ENCODE assay signal across 11 cellular contexts in genomic region chr17:19088804-19089685, GRCh38. TPM values are rescaled to one million over a fixed set of nuclear protein-coding genes. Genes with fewer than 3 reads are reported as not detected.
A peak's percentile ranks its signal among the peaks of the same experiment; 100 is the strongest.
DNase-seq lines count a peak whose midpoint lies in the region; ATAC-seq, FAIRE-seq and TF ChIP-seq lines count a peak whose summit lies in the region.
"Not testable (repeated sequence)": the region's sequence is repeated elsewhere in the genome, so short reads cannot be mapped to it uniquely, and the experiment has no call there.
"Had no signal": no experiment of that assay in that cellular context is flagged by ENCODE, and none has a peak within 500 bp of the region (broad histone marks: within the 10 kb centered on the region; RNA-seq: fewer than 3 reads in every experiment).

No MANE protein-coding gene starts in this region.

- in situ Hi-C loops in K562 (cut with MboI), result not testable (repeated sequence)

- not testable (repeated sequence) for H2AFZ ChIP-seq in HCT116 (ENCODE audit: low read depth, low read length, poor library complexity, severe bottlenecking); K562 (ENCODE audit: low read depth, low read length)

- not testable (repeated sequence) for DNase-seq in HCT116 (ENCODE audit: low read depth, low spot score); K562 (ENCODE audit: extremely low read depth in 1 of 4, low spot score in 3 of 4); right lobe of liver; upper lobe of right lung
- DNase-seq in activated B cell treated with CpG ODN at 0.5 μM for 24 hours, result peak; percentile 16
- DNase-seq in heart left ventricle, result peak in 2 of 5 donors; percentile 6 to 46
- DNase-seq in nephron progenitor cell, result peak; percentile 28
- DNase-seq in spleen, result peak; percentile 22

- RAD21 ChIA-PET in HCT116 (lab: Charles Lee; ENCODE audit: low non-redundant PET in 1 of 2, low total read pairs in 2 of 2, uncharacterized antibody in 2 of 2, unreplicated experiment in 2 of 2), result not testable (repeated sequence)

- H3K9ac ChIP-seq in HCT116 (ENCODE audit: low read length); K562 (ENCODE audit: insufficient read depth in 1 of 2, low read depth in 2 of 2, low read length in 2 of 2): not testable (repeated sequence)

- H3K27me3 Mint-ChIP-seq in activated B cell treated with CpG ODN at 0.5 μM for 24 hours; nephron progenitor cell (ENCODE audit: low read depth, poor library complexity): not testable (repeated sequence)

- not testable (repeated sequence) for H3K9me3 ChIP-seq in HCT116 (ENCODE audit: control insufficient read depth in 1 of 2, insufficient read depth in 1 of 2, low read depth in 1 of 2, low read length in 2 of 2); K562 (replicated peaks; ENCODE audit: control insufficient read depth, insufficient read depth, low read depth, low read length); heart left ventricle; right lobe of liver; spleen; upper lobe of right lung

- not testable (repeated sequence) for H3K9me1 ChIP-seq in K562 (ENCODE audit: control insufficient read depth, insufficient read depth, low read length)

- no CpG with 5 or more reads among the region's 77 CpGs for WGBS in K562 (ENCODE audit: insufficient coverage, low coverage, missing lambda C conversion rate)
- WGBS in heart left ventricle, 4 donors, result 0 to 2% methylated on average over 2 to 9 of the region's 77 CpGs; no CpG with 5 or more reads in 2 of the 4 donors
- WGBS in right lobe of liver (ENCODE audit: insufficient coverage, low coverage, low lambda C conversion rate, missing lambda C conversion rate), result no CpG with 5 or more reads among the region's 77 CpGs
- 2 to 7% methylated on average over 10 to 11 of the region's 77 CpGs; no CpG with 5 or more reads in 3 of the 5 donors for WGBS in spleen, 5 donors

- not testable (repeated sequence) for H3K79me2 ChIP-seq in HCT116 (ENCODE audit: insufficient read depth, low read length); K562 (ENCODE audit: control insufficient read depth, insufficient read depth, low read length)

- H3K9me2 ChIP-seq in HCT116 (ENCODE audit: insufficient read depth), result not testable (repeated sequence)

- not testable (repeated sequence) for H3K9me3 Mint-ChIP-seq in activated B cell treated with CpG ODN at 0.5 μM for 24 hours, nephron progenitor cell

- H3K4me1 ChIP-seq in HCT116 (ENCODE audit: control insufficient read depth in 1 of 2, insufficient read depth in 2 of 2, low read length in 2 of 2); K562 (replicated peaks in 1 of 2; ENCODE audit: control insufficient read depth in 2 of 2, insufficient read depth in 2 of 2, low read length in 2 of 2); heart left ventricle; right lobe of liver; spleen; upper lobe of right lung: not testable (repeated sequence)

- not testable (repeated sequence) for H3K36me3 Mint-ChIP-seq in activated B cell treated with CpG ODN at 0.5 μM for 24 hours (ENCODE audit: low read depth); nephron progenitor cell (ENCODE audit: low read depth)

- POLR2A ChIA-PET in HCT116 (lab: Charles Lee); activated B cell treated with CpG ODN at 0.5 μM for 24 hours (lab: Charles Lee); K562 (lab: Yijun Ruan, JAX): not testable (repeated sequence)

- not testable (repeated sequence) for TF ChIP-seq RAD21 in HCT116 (IDR thresholded peaks at IDR 0.05; ENCODE audit: low read depth); K562 (CRISPR knock-in tag; conservative IDR thresholded peaks at IDR 0.05 in 1 of 2, IDR thresholded peaks at IDR 0.05 in 1 of 2)

- ATAC-seq in HCT116, result peak; percentile 66
- peak; percentile 28 for ATAC-seq in activated B cell treated with CpG ODN at 0.5 μM for 24 hours (ENCODE audit: low read depth)
- peak; percentile 86 for ATAC-seq in K562
- peak; percentile 83 to 92 (median 89) for ATAC-seq in heart left ventricle
- ATAC-seq in right lobe of liver, result peak; percentile 82 to 89 (median 83)
- ATAC-seq in upper lobe of right lung, result peak; percentile 91

- H3K4me3 ChIP-seq in HCT116 (replicated peaks in 1 of 2; ENCODE audit: low read depth in 1 of 2, low read length in 2 of 2); K562; right lobe of liver; spleen; upper lobe of right lung: not testable (repeated sequence)
- H3K4me3 ChIP-seq in heart left ventricle, result peak overlapping the region in 4 of 12 donors; percentile 27 to 40 (median 34)

- not testable (repeated sequence) for H3K36me3 ChIP-seq in HCT116 (ENCODE audit: control insufficient read depth in 1 of 2, insufficient read depth in 2 of 2, low read length in 2 of 2); K562 (ENCODE audit: control insufficient read depth, insufficient read depth, low read length); heart left ventricle; right lobe of liver; spleen; upper lobe of right lung

- H3K4me2 ChIP-seq in HCT116 (ENCODE audit: low read length); K562 (ENCODE audit: insufficient read depth, low read length): not testable (repeated sequence)

- not testable (repeated sequence) for H3K4me1 Mint-ChIP-seq in activated B cell treated with CpG ODN at 0.5 μM for 24 hours, nephron progenitor cell

- TF ChIP-seq CTCF in HCT116 (IDR thresholded peaks at IDR 0.05 in 2 of 3, conservative IDR thresholded peaks at IDR 0.05 in 1 of 3; ENCODE audit: borderline replicate concordance in 1 of 3, insufficient read depth in 1 of 3, low read depth in 2 of 3, low read length in 2 of 3); activated B cell treated with CpG ODN at 0.5 μM for 24 hours (IDR thresholded peaks at IDR 0.05); K562 (IDR thresholded peaks at IDR 0.05 in 2 of 3, conservative IDR thresholded peaks at IDR 0.05 in 1 of 3; ENCODE audit: insufficient read depth in 2 of 3, low read depth in 1 of 3, low read length in 3 of 3); heart left ventricle (IDR thresholded peaks at IDR 0.05); right lobe of liver (IDR thresholded peaks at IDR 0.05); nephron progenitor cell (IDR thresholded peaks at IDR 0.05); spleen (IDR thresholded peaks at IDR 0.05 in 8 of 11, conservative IDR thresholded peaks at IDR 0.05 in 3 of 11); upper lobe of right lung (IDR thresholded peaks at IDR 0.05): not testable (repeated sequence)

- BruUV-seq in HCT116 (replicated peaks; lab: Mats Ljungman, UMichigan); K562 (replicated peaks; lab: Mats Ljungman, UMichigan): not testable (repeated sequence)

- intact Hi-C loops in HCT116 (cut with micrococcal nuclease); activated B cell treated with CpG ODN at 0.5 μM for 24 hours (cut with micrococcal nuclease); K562 (cut with micrococcal nuclease); heart left ventricle (cut with DNase I); right lobe of liver (cut with DNase I); spleen (cut with DNase I; ENCODE audit: low total_unique reads); upper lobe of right lung (cut with DNase I): not testable (repeated sequence)

- not testable (repeated sequence) for H3K27me3 ChIP-seq in HCT116 (ENCODE audit: insufficient read depth, low read length); K562 (ENCODE audit: control insufficient read depth in 2 of 2, insufficient read depth in 2 of 2, low read length in 2 of 2); heart left ventricle; right lobe of liver; upper lobe of right lung
- H3K27me3 ChIP-seq in spleen (replicated peaks in 1 of 7), result peaks cover 0 to 14% (median 0%) of the 10 kb centered on the region in 7 donors

- H4K20me1 ChIP-seq in HCT116 (ENCODE audit: insufficient read depth); K562 (replicated peaks; ENCODE audit: control insufficient read depth, insufficient read depth, low read length): not testable (repeated sequence)

- H3K27ac Mint-ChIP-seq in activated B cell treated with CpG ODN at 0.5 μM for 24 hours, nephron progenitor cell: not testable (repeated sequence)

- H3K27ac ChIP-seq in HCT116 (ENCODE audit: low read depth, low read length); K562 (ENCODE audit: extremely low read depth, low read depth, low read length); right lobe of liver; upper lobe of right lung: not testable (repeated sequence)
- H3K27ac ChIP-seq in heart left ventricle, result peak overlapping the region in 4 of 12 donors; percentile 64 to 76 (median 68)
- H3K27ac ChIP-seq in spleen, result peak overlapping the region in 3 of 8 donors; percentile 61 to 71 (median 67)

- H3K4me3 Mint-ChIP-seq in activated B cell treated with CpG ODN at 0.5 μM for 24 hours, nephron progenitor cell: not testable (repeated sequence)

- not testable (repeated sequence) for TF ChIP-seq EP300 in K562 (IDR thresholded peaks at IDR 0.05; ENCODE audit: low read length)

- TF ChIP-seq POLR2A in HCT116 (IDR thresholded peaks at IDR 0.05; ENCODE audit: borderline replicate concordance, extremely low read depth, insufficient read depth, insufficient read length); K562 (conservative IDR thresholded peaks at IDR 0.05); heart left ventricle (IDR thresholded peaks at IDR 0.05); right lobe of liver (IDR thresholded peaks at IDR 0.05); spleen (IDR thresholded peaks at IDR 0.05): not testable (repeated sequence)

- not testable (repeated sequence) for FAIRE-seq in K562 (lab: Jason Lieb, UNC)

- CTCF ChIA-PET in HCT116 (lab: Charles Lee); activated B cell treated with CpG ODN at 0.5 μM for 24 hours (lab: Charles Lee); K562 (lab: Yijun Ruan, JAX; ENCODE audit: low intra/inter-chr PET ratio): not testable (repeated sequence)

RNA-seq across cellular contexts. Expression of gene GRAPL, which starts 38.3 kb away (rescaled TPM):
- total RNA-seq in HCT116 (2021; ENCODE audit: unreplicated experiment), result 0.44 TPM
- not detected in 2 replicates for polyA plus RNA-seq in HCT116 (2012)
- 54.5 and 59.0 TPM in 2 replicates for total RNA-seq in activated B cell treated with CpG ODN at 0.5 μM for 24 hours
- total RNA-seq in K562 (2011; cell fraction: chromatin; rRNA removed; ENCODE audit: low replicate concordance), result 0.48 and 0.81 TPM in 2 replicates
- total RNA-seq in K562 (2011; cell fraction: nucleolus; rRNA removed), result not detected in 2 replicates
- total RNA-seq in K562 (2011; cell fraction: nucleoplasm; rRNA removed), result 0.37 TPM in 1 of 2 replicates, not detected in the other
- total RNA-seq in K562 (2014; rRNA removed), result not detected in 2 replicates
- total RNA-seq in K562 (2014; rRNA removed; fragmentation: Illumina TruSeq; extraction: Trizol), result not detected in 2 replicates
- total RNA-seq in K562 (2015; rRNA removed; fragmentation: Illumina TruSeq; extraction: Trizol), result not detected in 2 replicates
- total RNA-seq in K562 (2021), result 0.22 TPM in 1 of 2 replicates, not detected in the other
- polyA plus RNA-seq in K562 (2011; rRNA removed), result 0.11 TPM in 1 of 2 replicates, not detected in the other
- not detected in 2 replicates for polyA plus RNA-seq in K562 (2011; cell fraction: cytosol; rRNA removed)
- not detected in 2 replicates for polyA plus RNA-seq in K562 (2011; cell fraction: nucleus; rRNA removed)
- polyA plus RNA-seq in K562 (2012), result not detected in 2 replicates
- polyA plus RNA-seq in K562 (2014; fragmentation: Illumina TruSeq; extraction: Trizol), result not detected in 2 replicates
- polyA plus RNA-seq in K562 (2014; fragmentation: Nextera tagmentation; extraction: Ambion mirVana), result not detected
- polyA plus RNA-seq in K562 (2014; rRNA removed), result not detected in 2 replicates
- polyA minus RNA-seq in K562 (2011; rRNA and poly(A)+ RNA removed), result not detected in 2 replicates
- not detected in 2 replicates for polyA minus RNA-seq in K562 (2011; cell fraction: cytosol; rRNA and poly(A)+ RNA removed)
- not detected in 2 replicates for polyA minus RNA-seq in K562 (2011; cell fraction: nucleus; rRNA and poly(A)+ RNA removed)
- 1 to 10 TPM in 5 of 9 donors, under 1 TPM in 3, not detected in 1; 0.69 to 5.9 (median 1.5) TPM for total RNA-seq in heart left ventricle
- polyA plus RNA-seq in heart left ventricle, result 1 to 10 TPM; 1.5 to 2.0 TPM
- total RNA-seq in right lobe of liver, result 1 to 10 TPM in 4 of 6 experiments, under 1 TPM in 2; 0.68 to 9.2 (median 2.2) TPM
- 100 to 1,000 TPM in 1 of 7 donors, 10 to 100 TPM in 6; 42.7 to 112 (median 65.1) TPM for total RNA-seq in spleen
- polyA plus RNA-seq in spleen, result 10 to 100 TPM; 13.0 to 54.5 (median 15.5) TPM
- total RNA-seq in upper lobe of right lung, result 16.6 TPM
- total RNA-seq: GM23248, osteocyte, SJSA1 had no signal
- polyA plus RNA-seq: GM23248 had no signal

RNA-seq across cellular contexts. Expression of gene GRAP, which starts 42.3 kb away (rescaled TPM):
- total RNA-seq in HCT116 (2021; ENCODE audit: unreplicated experiment), result 0.27 TPM
- polyA plus RNA-seq in HCT116 (2012), result 0.02 and 0.10 TPM in 2 replicates
- 31.5 and 39.2 TPM in 2 replicates for total RNA-seq in activated B cell treated with CpG ODN at 0.5 μM for 24 hours
- total RNA-seq in K562 (2011; cell fraction: chromatin; rRNA removed; ENCODE audit: low replicate concordance), result not detected in 2 replicates
- total RNA-seq in K562 (2011; cell fraction: nucleolus; rRNA removed), result 0.17 and 0.79 TPM in 2 replicates
- not detected in 2 replicates for total RNA-seq in K562 (2011; cell fraction: nucleoplasm; rRNA removed)
- total RNA-seq in K562 (2014; rRNA removed), result not detected in 2 replicates
- total RNA-seq in K562 (2014; rRNA removed; fragmentation: Illumina TruSeq; extraction: Trizol), result not detected in 2 replicates
- total RNA-seq in K562 (2015; rRNA removed; fragmentation: Illumina TruSeq; extraction: Trizol), result 0.11 TPM in 1 of 2 replicates, not detected in the other
- 0.07 and 0.27 TPM in 2 replicates for total RNA-seq in K562 (2021)
- polyA plus RNA-seq in K562 (2011; rRNA removed), result 0.05 and 0.07 TPM in 2 replicates
- polyA plus RNA-seq in K562 (2011; cell fraction: cytosol; rRNA removed), result 0.04 and 0.07 TPM in 2 replicates
- 0.37 TPM in 1 of 2 replicates, not detected in the other for polyA plus RNA-seq in K562 (2011; cell fraction: nucleus; rRNA removed)
- polyA plus RNA-seq in K562 (2012), result 0.29 TPM in 1 of 2 replicates, not detected in the other
- not detected in 2 replicates for polyA plus RNA-seq in K562 (2014; fragmentation: Illumina TruSeq; extraction: Trizol)
- polyA plus RNA-seq in K562 (2014; fragmentation: Nextera tagmentation; extraction: Ambion mirVana), result not detected
- polyA plus RNA-seq in K562 (2014; rRNA removed), result 0.41 TPM in 1 of 2 replicates, not detected in the other
- not detected in 2 replicates for polyA minus RNA-seq in K562 (2011; rRNA and poly(A)+ RNA removed)
- not detected in 2 replicates for polyA minus RNA-seq in K562 (2011; cell fraction: cytosol; rRNA and poly(A)+ RNA removed)
- 0.27 TPM in 1 of 2 replicates, not detected in the other for polyA minus RNA-seq in K562 (2011; cell fraction: nucleus; rRNA and poly(A)+ RNA removed)
- 1 to 10 TPM; 1.1 to 6.3 (median 2.1) TPM for total RNA-seq in heart left ventricle
- 1 to 10 TPM; 2.1 to 3.3 TPM for polyA plus RNA-seq in heart left ventricle
- 1 to 10 TPM; 2.6 to 6.1 (median 4.2) TPM for total RNA-seq in right lobe of liver
- 10 to 100 TPM; 36.2 to 67.2 (median 43.8) TPM for total RNA-seq in spleen
- 100 to 1,000 TPM in 2 of 3 donors, 10 to 100 TPM in 1; 77.0 to 114 (median 106) TPM for polyA plus RNA-seq in spleen
- 10.6 TPM for total RNA-seq in upper lobe of right lung
- total RNA-seq: GM23248, osteocyte had no signal
- polyA plus RNA-seq: GM23248 had no signal

Comparison
In these comparisons a context has a peak if more than half of its experiments do, and no peak if none do; other contexts are left out.
1. ATAC-seq: peak in every context shown above with its lines; median percentile 91 in upper lobe of right lung; 89 in heart left ventricle; 86 in K562; 83 in right lobe of liver; 66 in HCT116; 28 in activated B cell treated with CpG ODN at 0.5 μM for 24 hours.